In genomic region chr19:33702606-33703437, GRCh38 we compare ENCODE assay signal across 29 cellular contexts.
"Had no signal": no experiment of that assay in that cellular context is flagged by ENCODE, and none has a peak within 500 bp of the region (broad histone marks: within the 10 kb centered on the region; RNA-seq: fewer than 3 reads in every experiment).

No MANE protein-coding gene starts in this region.

- H3K4me2 ChIP-seq: hepatocyte, smooth muscle cell had no signal

- H3K4me1 ChIP-seq: ascending aorta, sigmoid colon, testis had no signal

- H3K27me3 ChIP-seq: ascending aorta, brain microvascular endothelial cell, hepatocyte, sigmoid colon, testis had no signal

- H3K27ac ChIP-seq: ascending aorta, brain microvascular endothelial cell, hepatocyte, sigmoid colon, testis, VCaP had no signal

- H3K4me1 Mint-ChIP-seq: activated CD4-positive, alpha-beta T cell treated with anti-CD3 and anti-CD28 coated beads, Interleukin-2, amount 10 ng/mL, durations not matched to agents 7 days and 5 days; immature natural killer cell; memory B cell; naive B cell; stimulated activated naive B cell treated with anti-CD40 and anti-IgM and Interleukin-4, amounts not matched to agents 10 μg/mL and 1 μg/mL and 100 μg/mL, for 72 hours had no signal

- H3K27ac Mint-ChIP-seq: activated CD4-positive, alpha-beta T cell treated with anti-CD3 and anti-CD28 coated beads, Interleukin-2, amount 10 ng/mL, durations not matched to agents 7 days and 5 days; activated CD8-positive, alpha-beta T cell treated with anti-CD3 and anti-CD28 coated beads, Interleukin-2, amount 10 ng/mL, durations not matched to agents 7 days and 5 days; activated naive CD4-positive, alpha-beta T cell treated with anti-CD3 and anti-CD28 coated beads, Interleukin-2, amount 50 U/mL, for 72 hours; activated T-helper 1 cell treated with anti-CD3 and anti-CD28 coated beads, Interleukin-12 subunit alpha, Interleukin-12 subunit beta, Interleukin-2, Interleukin-4 antibody, amounts not matched to agents 30 ng/mL and 10 ng/mL and 1 ng/mL, durations not matched to agents 14 hours and 24 hours and 36 hours; immature natural killer cell; memory B cell; naive B cell; stimulated activated naive B cell treated with anti-CD40 and anti-IgM and Interleukin-4, amounts not matched to agents 10 μg/mL and 1 μg/mL and 100 μg/mL, for 72 hours; T-helper 2 cell treated with Interferon-gamma antibody and Interleukin-4, amounts not matched to agents 5 μg/mL and 100 μg/mL, for 36 hours had no signal

- H3K79me2 ChIP-seq: hepatocyte had no signal

- H2AFZ ChIP-seq: hepatocyte had no signal

- H3K36me3 Mint-ChIP-seq: activated naive CD4-positive, alpha-beta T cell treated with anti-CD3 and anti-CD28 coated beads, Interleukin-2, amount 50 U/mL, for 72 hours; immature natural killer cell; memory B cell; naive B cell; stimulated activated naive B cell treated with anti-CD40 and anti-IgM and Interleukin-4, amounts not matched to agents 10 μg/mL and 1 μg/mL and 100 μg/mL, for 72 hours had no signal

- H3K4me3 Mint-ChIP-seq: activated CD4-positive, alpha-beta T cell treated with anti-CD3 and anti-CD28 coated beads, Interleukin-2, amount 10 ng/mL, durations not matched to agents 7 days and 5 days; activated CD8-positive, alpha-beta T cell treated with anti-CD3 and anti-CD28 coated beads, Interleukin-2, amount 10 ng/mL, durations not matched to agents 7 days and 5 days; activated T-helper 1 cell treated with anti-CD3 and anti-CD28 coated beads, Interleukin-12 subunit alpha, Interleukin-12 subunit beta, Interleukin-2, Interleukin-4 antibody, amounts not matched to agents 30 ng/mL and 10 ng/mL and 1 ng/mL, durations not matched to agents 14 hours and 24 hours and 36 hours; immature natural killer cell; memory B cell; naive B cell; stimulated activated naive B cell treated with anti-CD40 and anti-IgM and Interleukin-4, amounts not matched to agents 10 μg/mL and 1 μg/mL and 100 μg/mL, for 72 hours; T-helper 2 cell treated with Interferon-gamma antibody and Interleukin-4, amounts not matched to agents 5 μg/mL and 100 μg/mL, for 36 hours had no signal

- H3K4me3 ChIP-seq: ascending aorta, hepatocyte, sigmoid colon, smooth muscle cell, testis had no signal

- H3K9me3 Mint-ChIP-seq: activated CD4-positive, alpha-beta T cell treated with anti-CD3 and anti-CD28 coated beads, Interleukin-2, amount 10 ng/mL, durations not matched to agents 7 days and 5 days; activated naive CD4-positive, alpha-beta T cell treated with anti-CD3 and anti-CD28 coated beads, Interleukin-2, amount 50 U/mL, for 72 hours; activated T-helper 1 cell treated with anti-CD3 and anti-CD28 coated beads, Interleukin-12 subunit alpha, Interleukin-12 subunit beta, Interleukin-2, Interleukin-4 antibody, amounts not matched to agents 30 ng/mL and 10 ng/mL and 1 ng/mL, durations not matched to agents 14 hours and 24 hours and 36 hours; immature natural killer cell; memory B cell; T-helper 2 cell treated with Interferon-gamma antibody and Interleukin-4, amounts not matched to agents 5 μg/mL and 100 μg/mL, for 36 hours had no signal

- ATAC-seq: activated CD8-positive, alpha-beta T cell treated with anti-CD3 and anti-CD28 coated beads, Interleukin-2, amount 10 ng/mL, durations not matched to agents 7 days and 5 days; activated naive CD4-positive, alpha-beta T cell treated with anti-CD3 and anti-CD28 coated beads, Interleukin-2, amount 50 U/mL, for 72 hours; esophagus mucosa; left ventricle myocardium superior; stimulated activated naive B cell treated with anti-CD40 and anti-IgM and Interleukin-4, amounts not matched to agents 10 μg/mL and 1 μg/mL and 100 μg/mL, for 72 hours had no signal

- DNase-seq: activated CD4-positive, alpha-beta T cell treated with anti-CD3 and anti-CD28 coated beads, Interleukin-2, amount 10 ng/mL, durations not matched to agents 7 days and 5 days; activated CD4-positive, CD25-positive, alpha-beta regulatory T cell treated with anti-CD3 and anti-CD28 coated beads, Interleukin-2, amount 50 U/mL, for 72 hours; activated CD8-positive, alpha-beta T cell treated with anti-CD3 and anti-CD28 coated beads, Interleukin-2, amount 10 ng/mL, durations not matched to agents 7 days and 5 days; brain microvascular endothelial cell; central memory CD4-positive, alpha-beta T cell; effector memory CD4-positive, alpha-beta T cell; foreskin melanocyte; immature natural killer cell; kidney glomerular epithelial cell; left ventricle myocardium superior; naive B cell; occipital lobe; stimulated activated CD4-positive, alpha-beta T cell treated with anti-CD3 and anti-CD28 coated beads, Interleukin-2, amount 100 ng/mL, for 48 hours; stimulated activated CD8-positive, alpha-beta memory T cell treated with anti-CD3 and anti-CD28 coated beads, Interleukin-4, amount 100 ng/mL, for 48 hours; stimulated activated naive B cell treated with anti-CD40 and anti-IgM and Interleukin-4, amounts not matched to agents 10 μg/mL and 1 μg/mL and 100 μg/mL, for 72 hours; testis; trophoblast cell had no signal

- H3K9me3 ChIP-seq: ascending aorta, sigmoid colon, testis had no signal

- FAIRE-seq: colon, endothelial cell of umbilical vein had no signal

- H3K27me3 Mint-ChIP-seq: activated CD4-positive, alpha-beta T cell treated with anti-CD3 and anti-CD28 coated beads, Interleukin-2, amount 10 ng/mL, durations not matched to agents 7 days and 5 days had no signal

- H3K36me3 ChIP-seq: ascending aorta, brain microvascular endothelial cell, sigmoid colon had no signal
